In genomic region chr11:10540546-10540914, GRCh38 we compare ENCODE assay signal across 8 cellular contexts. TPM values are rescaled to one million over a fixed set of nuclear protein-coding genes. Genes with fewer than 3 reads are reported as not detected.
DNase-seq lines count a peak whose midpoint lies in the region; ATAC-seq, FAIRE-seq and TF ChIP-seq lines count a peak whose summit lies in the region.

No MANE protein-coding gene starts in this region.

- peaks cover 26% of the 10 kb centered on the region for H3K4me1 ChIP-seq in ACC112 (ENCODE audit: control insufficient read depth, insufficient read depth, low read length, unreplicated experiment)
- H3K4me1 ChIP-seq in Peyer's patch: peaks cover 0 to 7% (median 0%) of the 10 kb centered on the region in 4 donors
- peaks cover 5% of the 10 kb centered on the region for H3K4me1 ChIP-seq in mucosa of descending colon (ENCODE audit: low read depth)

- H3K4me1 Mint-ChIP-seq in endothelial cell (ENCODE audit: unreplicated experiment): peaks cover 13% of the 10 kb centered on the region

- H3K9me3 ChIP-seq in Peyer's patch: no peaks in the 10 kb centered on the region
- H3K9me3 ChIP-seq in mucosa of descending colon: no peaks in the 10 kb centered on the region

- peaks cover 46% of the 10 kb centered on the region for H3K79me2 ChIP-seq in ACC112 (ENCODE audit: control insufficient read depth, insufficient read depth, low read length, unreplicated experiment)

- H3K27me3 ChIP-seq in ACC112 (ENCODE audit: insufficient read depth, low read length) (no peaks in the 10 kb centered on the region), Peyer's patch (no peaks in the 10 kb centered on the region)

- no peaks in the 10 kb centered on the region for H3K36me3 Mint-ChIP-seq in endothelial cell (ENCODE audit: low read depth, unreplicated experiment)

- H2AFZ ChIP-seq in ACC112 (ENCODE audit: low read length, unreplicated experiment): peak overlapping the region; percentile 68

- H3K36me3 ChIP-seq in ACC112 (ENCODE audit: insufficient read depth, low read length) (no peaks in the 10 kb centered on the region), Peyer's patch (no peaks in the 10 kb centered on the region), mucosa of descending colon (ENCODE audit: low read depth) (no peaks in the 10 kb centered on the region)

- ATAC-seq in GM18867 (IDR thresholded peaks at IDR 0.05; ENCODE audit: unreplicated experiment) (peak; percentile 25), HG03060 (IDR thresholded peaks at IDR 0.05; ENCODE audit: low read depth, unreplicated experiment) (peak; percentile 10), mucosa of descending colon (peak; percentile 70)

- intact Hi-C loops in mucosa of descending colon (cut with DNase I, micrococcal nuclease): no loop called here

- H3K27me3 Mint-ChIP-seq in endothelial cell (ENCODE audit: unreplicated experiment): peaks cover 5% of the 10 kb centered on the region

- peak overlapping the region; percentile 42 for H3K27ac Mint-ChIP-seq in endothelial cell (ENCODE audit: unreplicated experiment)

- H3K27ac ChIP-seq in ACC112 (ENCODE audit: low read depth, low read length): peak overlapping the region; percentile 67
- peak overlapping the region; percentile 88 to 92 (median 90) for H3K27ac ChIP-seq in Peyer's patch

- peaks cover 4% of the 10 kb centered on the region for H3K9me3 Mint-ChIP-seq in endothelial cell (ENCODE audit: unreplicated experiment)

- peak overlapping the region; percentile 87 for H3K4me3 Mint-ChIP-seq in endothelial cell (ENCODE audit: unreplicated experiment)

- DNase-seq in Peyer's patch: peak in 2 of 3 donors; percentile 50 to 70
- peak; percentile 44 for DNase-seq in endothelial cell (ENCODE audit: low spot score)
- peak in 1 of 3 donors; percentile 72 for DNase-seq in mucosa of descending colon
- peak; percentile 49 for DNase-seq in urothelium cell line (ENCODE audit: low spot score)
- no peak for DNase-seq in NCI-H2171 (lab: John Stamatoyannopoulos, UW)

- TF ChIP-seq CTCF in Peyer's patch (IDR thresholded peaks at IDR 0.05) (no peak), endothelial cell (IDR thresholded peaks at IDR 0.05; ENCODE audit: unreplicated experiment) (no peak), mucosa of descending colon (IDR thresholded peaks at IDR 0.05) (no peak)

- FAIRE-seq in urothelium cell line (lab: Jason Lieb, UNC): no peak

- H3K4me3 ChIP-seq in ACC112 (ENCODE audit: low read depth, low read length) (peak overlapping the region; percentile 87), Peyer's patch (peak overlapping the region; percentile 69 to 84 (median 76)), mucosa of descending colon (peak overlapping the region; percentile 54)

- no peak for TF ChIP-seq POLR2A in Peyer's patch (IDR thresholded peaks at IDR 0.05)

RNA-seq across cellular contexts. Expression of gene RNF141, which starts 0.5 kb away (rescaled TPM):
- 10 to 100 TPM; 28.1 to 35.1 (median 33.5) TPM for total RNA-seq in Peyer's patch
- 32.8 TPM for total RNA-seq in endothelial cell (ENCODE audit: unreplicated experiment)
- total RNA-seq in mucosa of descending colon: 10 to 100 TPM; 32.8 to 35.5 (median 34.7) TPM

RNA-seq across cellular contexts. Expression of gene LYVE1, which starts 27.9 kb away (rescaled TPM):
- 10 to 100 TPM in 3 of 4 donors, 1 to 10 TPM in 1; 4.1 to 50.3 (median 21.4) TPM for total RNA-seq in Peyer's patch
- not detected for total RNA-seq in endothelial cell (ENCODE audit: unreplicated experiment)
- total RNA-seq in mucosa of descending colon: 100 to 1,000 TPM in 1 of 3 donors, 10 to 100 TPM in 2; 14.4 to 137 (median 43.4) TPM

Comparison
In these comparisons a context has a peak if more than half of its experiments do, and no peak if none do; other contexts are left out.
1. ATAC-seq: peak in every context shown above with its lines; median percentile 70 in mucosa of descending colon; 25 in GM18867; 10 in HG03060.